ENCODE assay signal across 8 cellular contexts in genomic region chr15:92521624-92522008, GRCh38.
DNase-seq lines count a peak whose midpoint lies in the region; ATAC-seq and TF ChIP-seq lines count a peak whose summit lies in the region.

No MANE protein-coding gene starts in this region.

- no peak overlapping the region for H3K23ac ChIP-seq in mesendoderm (ENCODE audit: low read length)

- H4K8ac ChIP-seq in mesendoderm (ENCODE audit: low read depth, low read length), result no peak overlapping the region

- no peaks in the 10 kb centered on the region for H3K9me3 Mint-ChIP-seq in activated CD4-positive, alpha-beta T cell treated with anti-CD3 and anti-CD28 coated beads, Interleukin-2, amount 10 ng/mL, durations not matched to agents 24 days and 14 days
- peaks cover 5% of the 10 kb centered on the region for H3K9me3 Mint-ChIP-seq in endodermal cell

- H3K18ac ChIP-seq in mesendoderm (ENCODE audit: low read length), result no peak overlapping the region

- H3K4me3 ChIP-seq in endodermal cell (ENCODE audit: low read length) (no peak overlapping the region), mesendoderm (ENCODE audit: low read length) (no peak overlapping the region)

- H3K79me2 ChIP-seq in mesendoderm (ENCODE audit: control insufficient read depth, insufficient read depth, low read length), result no peaks in the 10 kb centered on the region

- no peaks in the 10 kb centered on the region for H3K79me1 ChIP-seq in mesendoderm (ENCODE audit: low read length)

- no peak overlapping the region for H4K5ac ChIP-seq in mesendoderm (ENCODE audit: low read length)

- ATAC-seq in GM19043 (IDR thresholded peaks at IDR 0.05; ENCODE audit: low read depth, unreplicated experiment) (peak; percentile 92), HG03135 (IDR thresholded peaks at IDR 0.05; ENCODE audit: unreplicated experiment) (peak; percentile 89)

- no peak overlapping the region for H3K56ac ChIP-seq in mesendoderm (ENCODE audit: low read length)

- H3K36me3 Mint-ChIP-seq in activated CD4-positive, alpha-beta T cell treated with anti-CD3 and anti-CD28 coated beads, Interleukin-2, amount 10 ng/mL, durations not matched to agents 24 days and 14 days (ENCODE audit: low read depth), result no peaks in the 10 kb centered on the region
- no peaks in the 10 kb centered on the region for H3K36me3 Mint-ChIP-seq in endodermal cell (ENCODE audit: low read depth)

- H2AK5ac ChIP-seq in mesendoderm (ENCODE audit: low read length), result no peak overlapping the region

- H3K27ac Mint-ChIP-seq in activated CD4-positive, alpha-beta T cell treated with anti-CD3 and anti-CD28 coated beads, Interleukin-2, amount 10 ng/mL, durations not matched to agents 24 days and 14 days, result no peak overlapping the region
- peak overlapping the region; percentile 74 for H3K27ac Mint-ChIP-seq in endodermal cell

- H3K4me3 Mint-ChIP-seq in activated CD4-positive, alpha-beta T cell treated with anti-CD3 and anti-CD28 coated beads, Interleukin-2, amount 10 ng/mL, durations not matched to agents 24 days and 14 days, result no peak overlapping the region
- no peak overlapping the region for H3K4me3 Mint-ChIP-seq in endodermal cell

- H3K9me3 ChIP-seq in endodermal cell (ENCODE audit: control insufficient read depth, low read length), result peaks cover 7% of the 10 kb centered on the region

- H3K27me3 ChIP-seq in endodermal cell (ENCODE audit: control insufficient read depth, insufficient read depth, low read length, poor library complexity, severe bottlenecking), result no peaks in the 10 kb centered on the region
- no peaks in the 10 kb centered on the region for H3K27me3 ChIP-seq in mesendoderm (ENCODE audit: insufficient read depth, low read length, poor library complexity)

- DNase-seq in CMK (ENCODE audit: low read depth) (peak; percentile 30), NCI-H2227 (lab: John Stamatoyannopoulos, UW; ENCODE audit: unreplicated experiment) (peak; percentile 48), endodermal cell (peak; percentile 91), mesendoderm (peak; percentile 96)
- DNase-seq in activated CD4-positive, alpha-beta T cell treated with anti-CD3 and anti-CD28 coated beads, Interleukin-2, amount 10 ng/mL, durations not matched to agents 24 days and 14 days, result peak; percentile 83
- peak; percentile 15 to 34 for DNase-seq in stimulated activated CD8-positive, alpha-beta memory T cell treated with anti-CD3 and anti-CD28 coated beads, Interleukin-7, amount 100 ng/mL, for 48 hours (ENCODE audit: extremely low read depth in 1 of 2, low read depth in 1 of 2)

- H2BK5ac ChIP-seq in mesendoderm (ENCODE audit: low read length), result no peak overlapping the region

- peaks cover 2% of the 10 kb centered on the region for H3K4me1 Mint-ChIP-seq in activated CD4-positive, alpha-beta T cell treated with anti-CD3 and anti-CD28 coated beads, Interleukin-2, amount 10 ng/mL, durations not matched to agents 24 days and 14 days
- peaks cover 35% of the 10 kb centered on the region for H3K4me1 Mint-ChIP-seq in endodermal cell

- no peak overlapping the region for H2BK120ac ChIP-seq in mesendoderm (ENCODE audit: low read depth, low read length)

- 35 to 46% methylated on average over 4 to 7 of the region's 7 CpGs for WGBS in endodermal cell (ENCODE audit: insufficient coverage in 1 of 2, insufficient read length in 1 of 2), 2 experiments
- no CpG with 5 or more reads among the region's 7 CpGs for WGBS in mesendoderm (ENCODE audit: extremely low coverage, insufficient coverage, low lambda C conversion rate)

- no peaks in the 10 kb centered on the region for H3K36me3 ChIP-seq in endodermal cell (ENCODE audit: control insufficient read depth, insufficient read depth, low read length)
- H3K36me3 ChIP-seq in mesendoderm (ENCODE audit: control insufficient read depth, insufficient read depth, low read length), result no peaks in the 10 kb centered on the region

- TF ChIP-seq CTCF in endodermal cell (conservative IDR thresholded peaks at IDR 0.05), result peak; percentile 85

- H3K27ac ChIP-seq in endodermal cell (ENCODE audit: low read depth, low read length), result no peak overlapping the region
- no peak overlapping the region for H3K27ac ChIP-seq in mesendoderm (ENCODE audit: low read depth, low read length)

- H3K4me1 ChIP-seq in endodermal cell (ENCODE audit: control insufficient read depth, insufficient read depth, low read length) (peaks cover 2% of the 10 kb centered on the region), mesendoderm (ENCODE audit: control insufficient read depth, low read depth, low read length) (no peaks in the 10 kb centered on the region)

- no peak overlapping the region for H3K9ac ChIP-seq in endodermal cell (ENCODE audit: extremely low read depth, low read length, poor library complexity, severe bottlenecking)
- H3K9ac ChIP-seq in mesendoderm (ENCODE audit: low read length), result no peak overlapping the region

- intact Hi-C loops in activated CD4-positive, alpha-beta T cell treated with anti-CD3 and anti-CD28 coated beads, Interleukin-2, amount 10 ng/mL, durations not matched to agents 24 days and 14 days (cut with micrococcal nuclease), result loop anchor here (1.0 kb wide), 1 partner anchor 194 kb away; no protein-coding TSS in a partner anchor

- H3K27me3 Mint-ChIP-seq in activated CD4-positive, alpha-beta T cell treated with anti-CD3 and anti-CD28 coated beads, Interleukin-2, amount 10 ng/mL, durations not matched to agents 24 days and 14 days, result peaks cover 7% of the 10 kb centered on the region
- no peaks in the 10 kb centered on the region for H3K27me3 Mint-ChIP-seq in endodermal cell (ENCODE audit: insufficient read depth)

- no peak overlapping the region for H2BK15ac ChIP-seq in mesendoderm (replicated peaks; ENCODE audit: low read depth)

- H3K4me2 ChIP-seq in mesendoderm (ENCODE audit: low read length), result no peak overlapping the region

- H3K4ac ChIP-seq in mesendoderm (ENCODE audit: low read depth, low read length), result no peak overlapping the region

Comparison
In these comparisons a context has a peak if more than half of its experiments do, and no peak if none do; other contexts are left out.
1. DNase-seq: peak in every context shown above with its lines; median percentile 96 in mesendoderm; 91 in endodermal cell; 83 in activated CD4-positive, alpha-beta T cell treated with anti-CD3 and anti-CD28 coated beads, Interleukin-2, amount 10 ng/mL, durations not matched to agents 24 days and 14 days; 48 in NCI-H2227; 30 in CMK; 24 in stimulated activated CD8-positive, alpha-beta memory T cell treated with anti-CD3 and anti-CD28 coated beads, Interleukin-7, amount 100 ng/mL, for 48 hours.